ENCODE assay signal across 22 cellular contexts in genomic region chr16:54033747-54034146, GRCh38.
DNase-seq lines count a peak whose midpoint lies in the region; ATAC-seq and TF ChIP-seq lines count a peak whose summit lies in the region.
"Had no signal": no experiment of that assay in that cellular context is flagged by ENCODE, and none has a peak within 500 bp of the region (broad histone marks: within the 10 kb centered on the region; RNA-seq: fewer than 3 reads in every experiment).

No MANE protein-coding gene starts in this region.

- no peaks in the 10 kb centered on the region for H3K36me3 ChIP-seq in mammary epithelial cell (ENCODE audit: insufficient read depth, low read length)
- no peaks in the 10 kb centered on the region for H3K36me3 ChIP-seq in breast epithelium
- H3K36me3 ChIP-seq: BE2C had no signal

- H3K79me2 ChIP-seq in mammary epithelial cell (ENCODE audit: insufficient read depth, low read length), result no peaks in the 10 kb centered on the region

- H3K36me3 Mint-ChIP-seq in activated naive CD4-positive, alpha-beta T cell treated with anti-CD3 and anti-CD28 coated beads for 36 hours (ENCODE audit: low read depth), result peaks cover 31% of the 10 kb centered on the region

- no peak overlapping the region for H2AFZ ChIP-seq in mammary epithelial cell (ENCODE audit: low read depth, low read length)
- H2AFZ ChIP-seq: GM23338 had no signal

- H3K4me3 ChIP-seq in mammary epithelial cell (replicated peaks in 1 of 3; ENCODE audit: insufficient read depth in 1 of 3, low read depth in 2 of 3, low read length in 3 of 3), result no peak overlapping the region
- H3K4me3 ChIP-seq in breast epithelium, result no peak overlapping the region
- H3K4me3 ChIP-seq in epithelial cell of esophagus (ENCODE audit: low read length), result no peak overlapping the region
- H3K4me3 ChIP-seq: BLaER1 treated with 17β-estradiol and CSF1 and Interleukin-3, amounts not matched to agents 10 nM and 100 nM; GM23338 had no signal

- H3K9me3 ChIP-seq in mammary epithelial cell (replicated peaks; ENCODE audit: insufficient read depth, low read length) (peaks cover 13% of the 10 kb centered on the region), breast epithelium (peaks cover 0 to 7% of the 10 kb centered on the region in 2 donors)
- H3K9me3 ChIP-seq: BE2C had no signal

- H3K27ac Mint-ChIP-seq in activated naive CD4-positive, alpha-beta T cell treated with anti-CD3 and anti-CD28 coated beads for 36 hours, result no peak overlapping the region
- H3K27ac Mint-ChIP-seq: CD14-positive monocyte; CD4-positive, alpha-beta T cell; CD8-positive, alpha-beta memory T cell; GM23338; H9 had no signal

- intact Hi-C loops in mammary epithelial cell (cut with micrococcal nuclease) (no loop called here), breast epithelium (cut with DNase I; ENCODE audit: low total_unique reads) (no loop called here)
- intact Hi-C loops in activated naive CD4-positive, alpha-beta T cell treated with anti-CD3 and anti-CD28 coated beads for 36 hours (cut with micrococcal nuclease), result no loop called here

- H3K4me3 Mint-ChIP-seq in activated naive CD4-positive, alpha-beta T cell treated with anti-CD3 and anti-CD28 coated beads for 36 hours, result no peak overlapping the region
- H3K4me3 Mint-ChIP-seq: CD14-positive monocyte; CD4-positive, alpha-beta T cell; CD8-positive, alpha-beta memory T cell; GM23338; H9 had no signal

- ATAC-seq in foreskin keratinocyte (peak; percentile 67), HG02798 (IDR thresholded peaks at IDR 0.05; ENCODE audit: poor library complexity, unreplicated experiment) (no peak)
- ATAC-seq: GM23338, HCT116 had no signal

- 89% methylated on average over 6 of the region's 6 CpGs for WGBS in mammary epithelial cell (ENCODE audit: low coverage, missing lambda C conversion rate)

- TF ChIP-seq POLR2A in breast epithelium (IDR thresholded peaks at IDR 0.05), result no peak

- H3K4me1 Mint-ChIP-seq in activated naive CD4-positive, alpha-beta T cell treated with anti-CD3 and anti-CD28 coated beads for 36 hours (ENCODE audit: low read depth), result no peaks in the 10 kb centered on the region
- H3K4me1 Mint-ChIP-seq: CD14-positive monocyte; CD8-positive, alpha-beta memory T cell had no signal

- H3K9ac ChIP-seq in mammary epithelial cell (ENCODE audit: insufficient read depth, low read length), result no peak overlapping the region
- H3K9ac ChIP-seq: BLaER1 treated with 17β-estradiol and CSF1 and Interleukin-3, amounts not matched to agents 10 nM and 100 nM had no signal

- BruUV-seq in mammary epithelial cell (replicated peaks; lab: Mats Ljungman, UMichigan), result no TSS peak

- in situ Hi-C loops in mammary epithelial cell (cut with MboI; ENCODE audit: low sequenced_read_pairs in 2 of 2), result no loop called here

- H4K20me1 ChIP-seq in mammary epithelial cell (ENCODE audit: insufficient read depth, low read length), result no peaks in the 10 kb centered on the region
- H4K20me1 ChIP-seq: BLaER1 treated with 17β-estradiol and CSF1 and Interleukin-3, amounts not matched to agents 10 nM and 100 nM had no signal

- CTCF ChIA-PET in mammary epithelial cell (lab: Charles Lee; ENCODE audit: low non-redundant PET), result no interaction called here
- CTCF ChIA-PET in activated naive CD4-positive, alpha-beta T cell treated with anti-CD3 and anti-CD28 coated beads for 36 hours (lab: Charles Lee), result interaction anchor here (0.6 kb wide), 1 partner anchor 143 kb away, joined by 3 read pairs; no protein-coding TSS in a partner anchor

- no peak overlapping the region for H3K27ac ChIP-seq in mammary epithelial cell (ENCODE audit: insufficient read depth, low read depth, low read length)
- peak overlapping the region in 1 of 2 donors; percentile 3 for H3K27ac ChIP-seq in breast epithelium
- H3K27ac ChIP-seq in foreskin keratinocyte, result no peak overlapping the region
- H3K27ac ChIP-seq: 22Rv1; BLaER1 treated with 17β-estradiol and CSF1 and Interleukin-3, amounts not matched to agents 10 nM and 100 nM had no signal

- H3K27me3 ChIP-seq in mammary epithelial cell (ENCODE audit: insufficient read depth, low read length), result no peaks in the 10 kb centered on the region
- H3K27me3 ChIP-seq in breast epithelium, result no peaks in the 10 kb centered on the region
- no peaks in the 10 kb centered on the region for H3K27me3 ChIP-seq in foreskin keratinocyte
- H3K27me3 ChIP-seq: BE2C; BLaER1 treated with 17β-estradiol and CSF1 and Interleukin-3, amounts not matched to agents 10 nM and 100 nM had no signal

- H3K4me1 ChIP-seq in mammary epithelial cell (ENCODE audit: insufficient read depth, low read length) (peaks cover 2% of the 10 kb centered on the region), breast epithelium (no peaks in the 10 kb centered on the region), foreskin keratinocyte (peaks cover 4% of the 10 kb centered on the region)
- H3K4me1 ChIP-seq: BE2C had no signal

- DNase-seq in mammary epithelial cell, result peak; percentile 36
- no peak for DNase-seq in breast epithelium (ENCODE audit: low spot score in 2 of 2)
- DNase-seq in epithelial cell of esophagus (ENCODE audit: low read depth), result peak; percentile 61
- peak; percentile 28 to 78 for DNase-seq in foreskin keratinocyte
- no peak for DNase-seq in activated naive CD4-positive, alpha-beta T cell treated with anti-CD3 and anti-CD28 coated beads for 36 hours
- no peak for DNase-seq in iPS-NIHi11 (ENCODE audit: low spot score)
- DNase-seq: ACHN; AML-193; BE2C; Calu3; CD4-positive, alpha-beta T cell; CD8-positive, alpha-beta memory T cell; DMS53; DMS79 treated with DMSO at 0.1 percent for 48 hours; GF-D8; H9 had no signal

- no peaks in the 10 kb centered on the region for H3K27me3 Mint-ChIP-seq in activated naive CD4-positive, alpha-beta T cell treated with anti-CD3 and anti-CD28 coated beads for 36 hours (ENCODE audit: low read depth)
- H3K27me3 Mint-ChIP-seq: CD4-positive, alpha-beta T cell; CD8-positive, alpha-beta memory T cell had no signal

- H3K9me3 Mint-ChIP-seq in activated naive CD4-positive, alpha-beta T cell treated with anti-CD3 and anti-CD28 coated beads for 36 hours, result peaks cover 12% of the 10 kb centered on the region

- no peak overlapping the region for H3K4me2 ChIP-seq in mammary epithelial cell (ENCODE audit: insufficient read depth, low read depth, low read length)
- H3K4me2 ChIP-seq: BLaER1 treated with 17β-estradiol and CSF1 and Interleukin-3, amounts not matched to agents 10 nM and 100 nM; GM23338 had no signal

- dilution Hi-C loops in mammary epithelial cell (cut with HindIII; ENCODE audit: low sequenced_read_pairs), result no loop called here

- TF ChIP-seq CTCF in mammary epithelial cell (conservative IDR thresholded peaks at IDR 0.05 in 1 of 2, IDR thresholded peaks at IDR 0.05 in 1 of 2; ENCODE audit: extremely low read depth in 1 of 2, insufficient read depth in 1 of 2, low read depth in 1 of 2, low read length in 2 of 2) (no peak), breast epithelium (IDR thresholded peaks at IDR 0.05) (no peak), epithelial cell of esophagus (IDR thresholded peaks at IDR 0.05; ENCODE audit: insufficient read depth, low read depth, low read length, missing control alignments) (no peak), foreskin keratinocyte (conservative IDR thresholded peaks at IDR 0.05) (no peak)

Comparison
In these comparisons a context has a peak if more than half of its experiments do, and no peak if none do; other contexts are left out.
1. DNase-seq: peak in mammary epithelial cell (single experiment), epithelial cell of esophagus (single experiment) and foreskin keratinocyte (2 of 2); none in breast epithelium (0 of 2), activated naive CD4-positive, alpha-beta T cell treated with anti-CD3 and anti-CD28 coated beads for 36 hours (single experiment) and iPS-NIHi11 (single experiment).